ENCODE assay signal across 13 cellular contexts in genomic region chr9:77595426-77596051, GRCh38. TPM values are rescaled to one million over a fixed set of nuclear protein-coding genes. Genes with fewer than 3 reads are reported as not detected.
DNase-seq lines count a peak whose midpoint lies in the region; TF ChIP-seq lines count a peak whose summit lies in the region.
"Had no signal": no experiment of that assay in that cellular context is flagged by ENCODE, and none has a peak within 500 bp of the region (broad histone marks: within the 10 kb centered on the region; RNA-seq: fewer than 3 reads in every experiment).

No MANE protein-coding gene starts in this region.

- no peak overlapping the region for H3K4me3 ChIP-seq in thyroid gland (replicated peaks in 1 of 3)
- no peak overlapping the region for H3K4me3 ChIP-seq in transverse colon
- H3K4me3 ChIP-seq: MG63 had no signal

- H3K4me1 ChIP-seq in thyroid gland (peaks cover 53% of the 10 kb centered on the region in 2 donors), transverse colon (peaks cover 0 to 37% (median 15%) of the 10 kb centered on the region in 4 donors)

- H3K27ac Mint-ChIP-seq in activated naive CD8-positive, alpha-beta T cell, result no peak overlapping the region
- no peak overlapping the region for H3K27ac Mint-ChIP-seq in activated naive CD8-positive, alpha-beta T cell treated with anti-CD3 and anti-CD28 coated beads for 36 hours
- H3K27ac Mint-ChIP-seq: activated T-helper 17 cell treated with anti-CD3 and anti-CD28 coated beads, Interleukin-2, amount 50 U/mL, for 72 hours had no signal

- H3K36me3 ChIP-seq in thyroid gland (no peaks in the 10 kb centered on the region), transverse colon (no peaks in the 10 kb centered on the region)
- H3K36me3 ChIP-seq: MG63 had no signal

- no peaks in the 10 kb centered on the region for H3K9me3 Mint-ChIP-seq in activated naive CD8-positive, alpha-beta T cell (ENCODE audit: low read depth)
- H3K9me3 Mint-ChIP-seq in activated naive CD8-positive, alpha-beta T cell treated with anti-CD3 and anti-CD28 coated beads for 36 hours, result no peaks in the 10 kb centered on the region
- H3K9me3 Mint-ChIP-seq: activated T-helper 17 cell treated with anti-CD3 and anti-CD28 coated beads, Interleukin-2, amount 50 U/mL, for 72 hours had no signal

- DNase-seq in activated naive CD8-positive, alpha-beta T cell treated with anti-CD3 and anti-CD28 coated beads for 36 hours, result no peak
- DNase-seq in OCI-M1 (lab: John Stamatoyannopoulos, UW) (peak; percentile 26), glomerular endothelial cell (ENCODE audit: extremely low read depth, low read depth, low spot score) (peak; percentile 68), thyroid gland (no peak), NCI-H526 treated with DMSO at 0.1 percent for 48 hours (lab: John Stamatoyannopoulos, UW) (no peak), NCI-H446 (lab: John Stamatoyannopoulos, UW) (no peak), transverse colon (no peak)
- DNase-seq: activated CD4-positive, alpha-beta T cell treated with anti-CD3 and anti-CD28 coated beads, Interleukin-2, amount 50 U/mL, for 1 hour; effector CD8-positive, alpha-beta T cell; MG63; SW 1271 had no signal

- peak overlapping the region in 2 of 3 donors; percentile 50 to 80 for H3K27ac ChIP-seq in thyroid gland
- H3K27ac ChIP-seq in transverse colon, result no peak overlapping the region

- H3K4me1 Mint-ChIP-seq in activated naive CD8-positive, alpha-beta T cell (ENCODE audit: low read depth), result peaks cover 11% of the 10 kb centered on the region
- peaks cover 11% of the 10 kb centered on the region for H3K4me1 Mint-ChIP-seq in activated naive CD8-positive, alpha-beta T cell treated with anti-CD3 and anti-CD28 coated beads for 36 hours
- H3K4me1 Mint-ChIP-seq: activated T-helper 17 cell treated with anti-CD3 and anti-CD28 coated beads, Interleukin-2, amount 50 U/mL, for 72 hours had no signal

- no peak for TF ChIP-seq CTCF in thyroid gland (IDR thresholded peaks at IDR 0.05)
- TF ChIP-seq CTCF in transverse colon (IDR thresholded peaks at IDR 0.05), result no peak

- WGBS in thyroid gland, 2 donors, result 44 to 51% methylated on average over 7 of the region's 7 CpGs
- 46 to 66% methylated on average over 7 of the region's 7 CpGs for WGBS in transverse colon (ENCODE audit: low coverage in 1 of 2), 2 donors

- H3K27me3 ChIP-seq in thyroid gland, result no peaks in the 10 kb centered on the region
- no peaks in the 10 kb centered on the region for H3K27me3 ChIP-seq in transverse colon
- H3K27me3 ChIP-seq: MG63 had no signal

- intact Hi-C loops in thyroid gland (cut with DNase I), result no loop called here
- intact Hi-C loops in transverse colon (cut with DNase I; ENCODE audit: low total_unique reads), result no loop called here

- TF ChIP-seq POLR2A in thyroid gland (IDR thresholded peaks at IDR 0.05), result no peak
- no peak for TF ChIP-seq POLR2A in transverse colon (IDR thresholded peaks at IDR 0.05)

- peak overlapping the region; percentile 4 for H3K4me3 Mint-ChIP-seq in activated naive CD8-positive, alpha-beta T cell
- H3K4me3 Mint-ChIP-seq in activated naive CD8-positive, alpha-beta T cell treated with anti-CD3 and anti-CD28 coated beads for 36 hours, result no peak overlapping the region
- H3K4me3 Mint-ChIP-seq: activated T-helper 17 cell treated with anti-CD3 and anti-CD28 coated beads, Interleukin-2, amount 50 U/mL, for 72 hours had no signal

- H3K9me3 ChIP-seq in thyroid gland, result no peaks in the 10 kb centered on the region
- no peaks in the 10 kb centered on the region for H3K9me3 ChIP-seq in transverse colon
- H3K9me3 ChIP-seq: MG63 had no signal

- H3K36me3 Mint-ChIP-seq in activated naive CD8-positive, alpha-beta T cell, result no peaks in the 10 kb centered on the region
- H3K36me3 Mint-ChIP-seq in activated naive CD8-positive, alpha-beta T cell treated with anti-CD3 and anti-CD28 coated beads for 36 hours, result no peaks in the 10 kb centered on the region

- in situ Hi-C loops in transverse colon (cut with MboI; ENCODE audit: low pct_ligation_motif_present in 1 of 4, low pct_unique_long_range_greater_than_20kb in 1 of 4, low sequenced_read_pairs in 3 of 4), result no loop called here

- H3K27me3 Mint-ChIP-seq in activated naive CD8-positive, alpha-beta T cell, result peaks cover 3% of the 10 kb centered on the region
- no peaks in the 10 kb centered on the region for H3K27me3 Mint-ChIP-seq in activated naive CD8-positive, alpha-beta T cell treated with anti-CD3 and anti-CD28 coated beads for 36 hours
- H3K27me3 Mint-ChIP-seq: activated T-helper 17 cell treated with anti-CD3 and anti-CD28 coated beads, Interleukin-2, amount 50 U/mL, for 72 hours had no signal

- TF ChIP-seq EP300 in transverse colon (IDR thresholded peaks at IDR 0.05; ENCODE audit: low read depth), result no peak

RNA-seq across cellular contexts. Expression of gene GNA14, which starts 52.6 kb away (rescaled TPM):
- total RNA-seq in activated naive CD8-positive, alpha-beta T cell treated with anti-CD3 and anti-CD28 coated beads for 36 hours, result not detected
- total RNA-seq in glomerular endothelial cell (43.6 and 67.3 TPM in 2 replicates), thyroid gland (10 to 100 TPM; 13.9 to 26.3 (median 19.9) TPM), transverse colon (10 to 100 TPM in 3 of 4 donors, 1 to 10 TPM in 1; 9.4 to 64.9 (median 16.9) TPM)
- total RNA-seq: activated T-helper 17 cell treated with anti-CD3 and anti-CD28 coated beads, Interleukin-2, amount 50 U/mL, for 72 hours had no signal

Comparison
In these comparisons a context has a peak if more than half of its experiments do, and no peak if none do; other contexts are left out.
1. DNase-seq: peak in OCI-M1 (single experiment) and glomerular endothelial cell (single experiment); none in activated naive CD8-positive, alpha-beta T cell treated with anti-CD3 and anti-CD28 coated beads for 36 hours (single experiment), thyroid gland (0 of 2), NCI-H526 treated with DMSO at 0.1 percent for 48 hours (single experiment), NCI-H446 (0 of 2) and transverse colon (single experiment).
2. H3K27ac ChIP-seq: peak in thyroid gland (2 of 3); none in transverse colon (0 of 4).
3. RNA of gene GNA14, which starts 52.6 kb away (total RNA-seq): 43.6 to 67.3 TPM in glomerular endothelial cell, 9.4 to 64.9 TPM in transverse colon and 13.9 to 26.3 TPM in thyroid gland; not detected in activated naive CD8-positive, alpha-beta T cell treated with anti-CD3 and anti-CD28 coated beads for 36 hours; every median in the first group is over 4 times any median in the second.